In genomic region chr12:45205165-45205825, GRCh38 we compare ENCODE assay signal across 12 cellular contexts.
DNase-seq lines count a peak whose midpoint lies in the region; ATAC-seq and FAIRE-seq lines count a peak whose summit lies in the region.
"Had no signal": no experiment of that assay in that cellular context is flagged by ENCODE, and none has a peak within 500 bp of the region (broad histone marks: within the 10 kb centered on the region; RNA-seq: fewer than 3 reads in every experiment).

No MANE protein-coding gene starts in this region.

- ATAC-seq in GM21423 (IDR thresholded peaks at IDR 0.05; ENCODE audit: unreplicated experiment), result peak; percentile 88
- ATAC-seq in HG03159 (IDR thresholded peaks at IDR 0.05; ENCODE audit: unreplicated experiment), result peak; percentile 80

- peak; percentile 31 for FAIRE-seq in GM18507 (lab: Jason Lieb, UNC)

- DNase-seq in GM18507 (ENCODE audit: extremely low spot score, insufficient read length, low read depth) (no peak), RPMI8226 (peak; percentile 68), T-helper 1 cell (no peak), NCI-H1105 treated with DMSO at 0.1 percent for 48 hours (lab: John Stamatoyannopoulos, UW) (no peak)
- DNase-seq in NK-92 treated with Interleukin-12 subunit alpha and Interleukin-12 subunit beta, amount 100 ng/mL, for 24 hours (lab: John Stamatoyannopoulos, UW), result no peak
- no peak for DNase-seq in activated naive CD4-positive, alpha-beta T cell (lab: John Stamatoyannopoulos, UW)
- DNase-seq: activated CD4-positive, alpha-beta T cell treated with anti-CD3 and anti-CD28 coated beads, Interleukin-2, amount 50 U/mL, for 4 hours; activated naive CD4-positive, alpha-beta T cell treated with anti-CD3 and anti-CD28 coated beads, Interleukin-2, amount 10 ng/mL, durations not matched to agents 7 days and 5 days; GDM1; NCI-H1436 had no signal
